17 cellular contexts compared by ENCODE assay signal in genomic region chr20:57676517-57677322, GRCh38. TPM values are rescaled to one million over a fixed set of nuclear protein-coding genes. Genes with fewer than 3 reads are reported as not detected.
DNase-seq lines count a peak whose midpoint lies in the region; ATAC-seq, FAIRE-seq and TF ChIP-seq lines count a peak whose summit lies in the region.
"Had no signal": no experiment of that assay in that cellular context is flagged by ENCODE, and none has a peak within 500 bp of the region (broad histone marks: within the 10 kb centered on the region; RNA-seq: fewer than 3 reads in every experiment).

No MANE protein-coding gene starts in this region.

- no peak overlapping the region for H4K5ac ChIP-seq in H1 (ENCODE audit: insufficient read length, low read depth, low read length)

- H4K91ac ChIP-seq in H1 (replicated peaks; ENCODE audit: insufficient read length, low read length), result no peak overlapping the region

- H3K36me3 Mint-ChIP-seq in T-helper 17 cell (ENCODE audit: low read depth), result peaks cover 2% of the 10 kb centered on the region
- H3K36me3 Mint-ChIP-seq: immature natural killer cell had no signal

- H3K27ac ChIP-seq in H1 (ENCODE audit: low read depth, low read length) (no peak overlapping the region), small intestine (ENCODE audit: low read depth in 1 of 2, low read length in 1 of 2) (no peak overlapping the region)
- H3K27ac ChIP-seq: brain microvascular endothelial cell, upper lobe of right lung had no signal

- 85% methylated on average over 15 of the region's 18 CpGs; no CpG with 5 or more reads in 1 of the 2 experiments for WGBS in H1 (ENCODE audit: extremely low coverage in 1 of 2, insufficient coverage in 1 of 2, insufficient read length in 1 of 2, insufficient replicate concordance in 2 of 2, low coverage in 1 of 2, low lambda C conversion rate in 2 of 2, missing lambda C conversion rate in 1 of 2), 2 experiments
- WGBS in small intestine, 3 donors, result 59 to 62% (median 62%) methylated on average over 17 to 18 of the region's 18 CpGs

- no peak overlapping the region for H2BK20ac ChIP-seq in H1 (ENCODE audit: low read length)

- peaks cover 17 to 29% of the 10 kb centered on the region in 2 experiments for H4K20me1 ChIP-seq in H1 (replicated peaks in 1 of 2; ENCODE audit: control insufficient read depth in 1 of 2, insufficient read depth in 2 of 2, low read length in 2 of 2)

- TF ChIP-seq POLR2A in H1 (IDR thresholded peaks at IDR 0.05; ENCODE audit: control extremely low read depth in 1 of 2, low read depth in 2 of 2, low read length in 2 of 2), result no peak

- 0 out of 2 replicates have a peak overlapping the region, but pooled peaks have one; percentile 2 for H2BK5ac ChIP-seq in H1 (ENCODE audit: low read depth, low read length)

- no peak for FAIRE-seq in H1 (lab: Jason Lieb, UNC)
- FAIRE-seq in small intestine (lab: Jason Lieb, UNC), result no peak

- H3K4me2 ChIP-seq in H1 (ENCODE audit: insufficient read depth in 1 of 2, low read depth in 2 of 2, low read length in 2 of 2), result no peak overlapping the region

- H3K56ac ChIP-seq in H1 (replicated peaks; ENCODE audit: insufficient read length, low read depth, low read length), result no peak overlapping the region

- H3K9me3 ChIP-seq in H1 (ENCODE audit: insufficient read depth in 2 of 2, low read depth in 1 of 2, low read length in 1 of 2), result no peaks in the 10 kb centered on the region
- H3K9me3 ChIP-seq in small intestine (ENCODE audit: control insufficient read depth, low read depth), result no peaks in the 10 kb centered on the region
- no peaks in the 10 kb centered on the region for H3K9me3 ChIP-seq in T-helper 17 cell (ENCODE audit: control insufficient read depth, low read length, poor library complexity, severe bottlenecking)
- H3K9me3 ChIP-seq: upper lobe of right lung had no signal

- peaks cover 37% of the 10 kb centered on the region for H3K79me1 ChIP-seq in H1 (ENCODE audit: low read depth, low read length)

- H3K27me3 ChIP-seq in GM06990 (replicated peaks; ENCODE audit: control insufficient read depth, insufficient read depth, low read length), result no peaks in the 10 kb centered on the region
- H3K27me3 ChIP-seq in H1 (replicated peaks in 1 of 4; ENCODE audit: control insufficient read depth in 3 of 4, extremely low read depth in 1 of 4, insufficient read depth in 3 of 4, low read length in 3 of 4), result no peaks in the 10 kb centered on the region
- no peaks in the 10 kb centered on the region for H3K27me3 ChIP-seq in small intestine (ENCODE audit: control insufficient read depth in 2 of 2, insufficient read depth in 2 of 2, low read length in 2 of 2)
- H3K27me3 ChIP-seq: brain microvascular endothelial cell, upper lobe of right lung had no signal

- CTCF ChIA-PET in H1 (lab: Charles Lee; ENCODE audit: partially characterized antibody), result no interaction called here

- no peak overlapping the region for H3K4me3 ChIP-seq in GM06990 (replicated peaks; ENCODE audit: low read depth, low read length)
- H3K4me3 ChIP-seq in H1 (ENCODE audit: extremely low read depth in 1 of 4, insufficient read depth in 2 of 4, low read depth in 3 of 4, low read length in 4 of 4), result no peak overlapping the region
- H3K4me3 ChIP-seq in small intestine (ENCODE audit: low read depth in 1 of 2, low read length in 2 of 2), result no peak overlapping the region
- H3K4me3 ChIP-seq: upper lobe of right lung had no signal

- H2BK12ac ChIP-seq in H1 (ENCODE audit: low read depth, low read length), result no peak overlapping the region

- H2AK5ac ChIP-seq in H1 (ENCODE audit: low read depth, low read length), result no peak overlapping the region

- no peak overlapping the region for H2AFZ ChIP-seq in H1 (ENCODE audit: low read length)

- peaks cover 1 to 82% of the 10 kb centered on the region in 2 experiments; a peak in 3 of 4 replicates for H3K79me2 ChIP-seq in H1 (ENCODE audit: control insufficient read depth in 1 of 2, insufficient read depth in 2 of 2, low read length in 2 of 2)

- ATAC-seq in HG02884 (IDR thresholded peaks at IDR 0.05; ENCODE audit: unreplicated experiment) (no peak), T-helper 17 cell (no peak)
- ATAC-seq: left ventricle myocardium superior had no signal

- H3K4ac ChIP-seq in H1 (replicated peaks; ENCODE audit: insufficient read length, low read depth, low read length), result no peak overlapping the region

- H3K27ac Mint-ChIP-seq in T-helper 17 cell, result no peak overlapping the region
- H3K27ac Mint-ChIP-seq: immature natural killer cell had no signal

- H3K14ac ChIP-seq in H1 (ENCODE audit: insufficient read length), result no peak overlapping the region

- no peak for TF ChIP-seq RAD21 in H1 (IDR thresholded peaks at IDR 0.05 in 1 of 2, conservative IDR thresholded peaks at IDR 0.05 in 1 of 2; ENCODE audit: low read depth in 2 of 2, low read length in 2 of 2)

- H3K27me3 Mint-ChIP-seq in T-helper 17 cell, result peaks cover 36% of the 10 kb centered on the region

- no peaks in the 10 kb centered on the region for H3K23me2 ChIP-seq in H1 (ENCODE audit: low read depth, low read length)

- no peak overlapping the region for H3K18ac ChIP-seq in H1 (ENCODE audit: extremely low read depth, low read length)

- peaks cover 22% of the 10 kb centered on the region for H3K4me1 Mint-ChIP-seq in T-helper 17 cell

- H3K4me1 ChIP-seq in H1 (replicated peaks in 1 of 4; ENCODE audit: control insufficient read depth in 3 of 4, insufficient read depth in 4 of 4, low read length in 3 of 4) (peaks cover 11 to 35% (median 15%) of the 10 kb centered on the region in 4 experiments), small intestine (ENCODE audit: control insufficient read depth in 2 of 2, insufficient read depth in 1 of 2, low read depth in 1 of 2, low read length in 1 of 2) (no peaks in the 10 kb centered on the region)

- POLR2A ChIA-PET in H1 (lab: Charles Lee; ENCODE audit: partially characterized antibody), result interaction anchor here (1.7 kb wide), 1 partner anchor 11 kb away, joined by 4 read pairs; no protein-coding TSS in a partner anchor

- TF ChIP-seq EP300 in H1 (IDR thresholded peaks at IDR 0.05; ENCODE audit: borderline replicate concordance in 1 of 2, low read depth in 2 of 2, low read length in 2 of 2), result no peak

- H3K9ac ChIP-seq in H1 (replicated peaks in 1 of 4; ENCODE audit: extremely low read depth in 1 of 4, low read depth in 3 of 4, low read length in 3 of 4), result no peak overlapping the region; a peak in 2 of 7 replicates

- H2BK120ac ChIP-seq in H1 (replicated peaks; ENCODE audit: low read depth, low read length), result no peak overlapping the region

- no peaks in the 10 kb centered on the region for H3K36me3 ChIP-seq in GM06990 (ENCODE audit: control insufficient read depth, insufficient read depth, low read length)
- no peaks in the 10 kb centered on the region for H3K36me3 ChIP-seq in H1 (ENCODE audit: control insufficient read depth in 2 of 4, insufficient read depth in 4 of 4, low read length in 3 of 4)
- H3K36me3 ChIP-seq in small intestine (ENCODE audit: control insufficient read depth in 2 of 2, insufficient read depth in 2 of 2, low read length in 2 of 2), result no peaks in the 10 kb centered on the region
- H3K36me3 ChIP-seq: brain microvascular endothelial cell, upper lobe of right lung had no signal

- H2BK15ac ChIP-seq in H1 (ENCODE audit: low read length), result peak overlapping the region; percentile 48; the same call in 1 of the 2 replicates

- DNase-seq in GM06990 (ENCODE audit: extremely low read depth, insufficient read length), result peak; percentile 59
- peak; percentile 40 for DNase-seq in NCI-H69 (lab: John Stamatoyannopoulos, UW)
- no peak for DNase-seq in H1 (ENCODE audit: low read depth in 1 of 2, low spot score in 2 of 2)
- peak; percentile 86 for DNase-seq in small intestine
- no peak for DNase-seq in islet precursor cell
- DNase-seq in T-helper 17 cell, result no peak
- DNase-seq: activated CD4-positive, alpha-beta T cell treated with anti-CD3 and anti-CD28 coated beads, Interleukin-2, amount 50 U/mL, for 1 hour; activated CD8-positive, alpha-beta memory T cell treated with anti-CD3 and anti-CD28 coated beads, Interleukin-2, amount 50 U/mL, for 4 hours; brain microvascular endothelial cell; immature natural killer cell; left ventricle myocardium superior; NCI-H1930; NCI-H446; stimulated activated CD4-positive, alpha-beta T cell treated with anti-CD3 and anti-CD28 coated beads, Interleukin-4, amount 100 ng/mL, for 1 hour; upper lobe of right lung had no signal

- no peak overlapping the region for H3K4me3 Mint-ChIP-seq in T-helper 17 cell
- H3K4me3 Mint-ChIP-seq: immature natural killer cell had no signal

- no peak for TF ChIP-seq CTCF in GM06990 (IDR thresholded peaks at IDR 0.05; ENCODE audit: insufficient read depth, low read length, poor library complexity, severe bottlenecking)
- TF ChIP-seq CTCF in H1 (IDR thresholded peaks at IDR 0.05; ENCODE audit: control extremely low read depth in 1 of 3, insufficient read depth in 1 of 3, low read depth in 1 of 3, low read length in 3 of 3), result no peak

- H3K23ac ChIP-seq in H1 (ENCODE audit: insufficient read length), result no peak overlapping the region

- H4K8ac ChIP-seq in H1 (ENCODE audit: extremely low read depth, insufficient read depth, low read length), result no peak overlapping the region

TF ChIP-seq in H1, 55 proteins besides CTCF, POLR2A, EP300 and RAD21 (continues in another document):
- TF ChIP-seq MAFK (IDR thresholded peaks at IDR 0.05; ENCODE audit: low read depth, low read length), result no peak

RNA-seq across cellular contexts. Expression of gene PMEPA1, which starts 33.1 kb away (rescaled TPM):
- 20.0 and 20.5 TPM in 2 replicates for total RNA-seq in H1 (2021; fragmentation: NEBNext Ultra II Directional; extraction: Animal tissue kit (Norgen Biotek cat#: 25700))
- 12.7 and 18.1 TPM in 2 replicates for polyA plus RNA-seq in H1 (2011; rRNA removed)
- 10.3 TPM for polyA plus RNA-seq in H1 (2011; cell fraction: cytosol; rRNA removed)
- 21.0 TPM for polyA plus RNA-seq in H1 (2011; cell fraction: nucleus; rRNA removed)
- polyA plus RNA-seq in H1 (2012, experiment 1 of 2), result 3.8 to 11.4 TPM (median 10.2 TPM) in 4 replicates
- polyA plus RNA-seq in H1 (2012, experiment 2 of 2), result 7.9 TPM
- polyA plus RNA-seq in H1 (2013, experiment 1 of 2), result 17.9 TPM
- polyA plus RNA-seq in H1 (2013, experiment 2 of 2), result 19.1 TPM
- polyA minus RNA-seq in H1 (2011; rRNA and poly(A)+ RNA removed), result 5.6 and 6.0 TPM in 2 replicates
- 15.3 TPM for polyA minus RNA-seq in H1 (2011; cell fraction: cytosol; rRNA and poly(A)+ RNA removed)
- polyA minus RNA-seq in H1 (2011; cell fraction: nucleus; rRNA and poly(A)+ RNA removed), result 12.0 TPM
- polyA plus RNA-seq in small intestine, result 10 to 100 TPM in 1 of 3 donors, 1 to 10 TPM in 2; 4.0 to 12.0 (median 7.3) TPM
- total RNA-seq in T-helper 17 cell, result 1 to 10 TPM; 4.5 to 5.8 TPM
- polyA plus RNA-seq: immature natural killer cell had no signal

RNA-seq across cellular contexts. Expression of gene ZBP1, which starts 56.5 kb away (rescaled TPM):
- not detected in 2 replicates for total RNA-seq in H1 (2021; fragmentation: NEBNext Ultra II Directional; extraction: Animal tissue kit (Norgen Biotek cat#: 25700))
- not detected in 2 replicates for polyA plus RNA-seq in H1 (2011; rRNA removed)
- polyA plus RNA-seq in H1 (2011; cell fraction: cytosol; rRNA removed), result not detected
- polyA plus RNA-seq in H1 (2011; cell fraction: nucleus; rRNA removed), result not detected
- not detected in 4 replicates for polyA plus RNA-seq in H1 (2012, experiment 1 of 2)
- polyA plus RNA-seq in H1 (2012, experiment 2 of 2), result not detected
- polyA plus RNA-seq in H1 (2013, experiment 1 of 2), result not detected
- not detected for polyA plus RNA-seq in H1 (2013, experiment 2 of 2)
- polyA minus RNA-seq in H1 (2011; rRNA and poly(A)+ RNA removed), result not detected in 2 replicates
- not detected for polyA minus RNA-seq in H1 (2011; cell fraction: cytosol; rRNA and poly(A)+ RNA removed)
- not detected for polyA minus RNA-seq in H1 (2011; cell fraction: nucleus; rRNA and poly(A)+ RNA removed)
- 1 to 10 TPM in 2 of 3 donors, under 1 TPM in 1; 0.45 to 2.7 (median 2.7) TPM for polyA plus RNA-seq in small intestine
- 10 to 100 TPM; 38.6 to 41.0 TPM for total RNA-seq in T-helper 17 cell
- total RNA-seq: dermis microvascular lymphatic vessel endothelial cell had no signal

Comparison
In these comparisons a context has a peak if more than half of its experiments do, and no peak if none do; other contexts are left out.
1. DNase-seq: peak in GM06990 (single experiment), NCI-H69 (single experiment) and small intestine (single experiment); none in H1 (0 of 2), islet precursor cell (single experiment) and T-helper 17 cell (0 of 3).
2. RNA of gene ZBP1, which starts 56.5 kb away (total RNA-seq): 38.6 to 41.0 TPM in T-helper 17 cell; not detected in H1; every median in the first group is over 10 times any median in the second.